Comparison of ENCODE assay signal across 14 cellular contexts in genomic region chr11:61111786-61112517, GRCh38. TPM values are rescaled to one million over a fixed set of nuclear protein-coding genes. Genes with fewer than 3 reads are reported as not detected.
A peak's percentile ranks its signal among the peaks of the same experiment; 100 is the strongest.
DNase-seq lines count a peak whose midpoint lies in the region; ATAC-seq and TF ChIP-seq lines count a peak whose summit lies in the region.
"Had no signal": no experiment of that assay in that cellular context is flagged by ENCODE, and none has a peak within 500 bp of the region (broad histone marks: within the 10 kb centered on the region; RNA-seq: fewer than 3 reads in every experiment).

No MANE protein-coding gene starts in this region.

- no peaks in the 10 kb centered on the region for H3K9me3 Mint-ChIP-seq in CD8-positive, alpha-beta T cell
- H3K9me3 Mint-ChIP-seq in activated naive CD4-positive, alpha-beta T cell treated with anti-CD3 and anti-CD28 coated beads for 36 hours: no peaks in the 10 kb centered on the region

- peak overlapping the region; percentile 87 for H3K27ac Mint-ChIP-seq in CD8-positive, alpha-beta T cell
- no peak overlapping the region for H3K27ac Mint-ChIP-seq in activated naive CD4-positive, alpha-beta T cell treated with anti-CD3 and anti-CD28 coated beads for 36 hours

- 63 to 66% (median 65%) methylated on average over 11 of the region's 11 CpGs for WGBS in spleen, 5 donors
- WGBS in right cardiac atrium: 79% methylated on average over 11 of the region's 11 CpGs

- DNase-seq in CD8-positive, alpha-beta T cell: peak in 4 of 7 experiments; percentile 48 to 70 (median 64)
- DNase-seq in activated CD4-positive, alpha-beta T cell treated with anti-CD3 and anti-CD28 coated beads for 4 hours: peak; percentile 51 to 56
- peak; percentile 91 for DNase-seq in activated naive CD4-positive, alpha-beta T cell treated with anti-CD3 and anti-CD28 coated beads for 36 hours
- DNase-seq in spleen (peak; percentile 65), NCI-H1092 (lab: John Stamatoyannopoulos, UW) (no peak), right cardiac atrium (no peak), A172 (ENCODE audit: low spot score) (no peak)
- DNase-seq: left ventricle myocardium inferior, nucleus accumbens, upper lobe of left lung had no signal

- peak overlapping the region; percentile 46 for H3K27ac ChIP-seq in CD8-positive, alpha-beta T cell (ENCODE audit: low read depth, low read length)
- peak overlapping the region in 6 of 8 donors; percentile 13 to 71 (median 50) for H3K27ac ChIP-seq in spleen
- no peak overlapping the region for H3K27ac ChIP-seq in right cardiac atrium (ENCODE audit: low read length)
- H3K27ac ChIP-seq: left ventricle myocardium inferior had no signal

- no peaks in the 10 kb centered on the region for H3K9me3 ChIP-seq in CD8-positive, alpha-beta T cell (ENCODE audit: low read length)
- no peaks in the 10 kb centered on the region for H3K9me3 ChIP-seq in spleen
- no peaks in the 10 kb centered on the region for H3K9me3 ChIP-seq in right cardiac atrium (ENCODE audit: control insufficient read depth, low read length)
- H3K9me3 ChIP-seq: left ventricle myocardium inferior, upper lobe of left lung had no signal

- H3K27me3 Mint-ChIP-seq in CD8-positive, alpha-beta T cell (ENCODE audit: low read depth): no peaks in the 10 kb centered on the region
- no peaks in the 10 kb centered on the region for H3K27me3 Mint-ChIP-seq in activated naive CD4-positive, alpha-beta T cell treated with anti-CD3 and anti-CD28 coated beads for 36 hours (ENCODE audit: low read depth)

- no peak overlapping the region for H3K4me3 ChIP-seq in CD8-positive, alpha-beta T cell (ENCODE audit: low read depth, low read length)
- no peak overlapping the region for H3K4me3 ChIP-seq in spleen
- no peak overlapping the region for H3K4me3 ChIP-seq in right cardiac atrium (ENCODE audit: low read length)
- H3K4me3 ChIP-seq: left ventricle myocardium inferior, upper lobe of left lung had no signal

- H3K4me1 ChIP-seq in CD8-positive, alpha-beta T cell (ENCODE audit: insufficient read depth, low read length): peaks cover 86% of the 10 kb centered on the region
- H3K4me1 ChIP-seq in spleen (peaks cover 0 to 47% (median 14%) of the 10 kb centered on the region in 6 donors), right cardiac atrium (ENCODE audit: control insufficient read depth, insufficient read depth, low read length) (no peaks in the 10 kb centered on the region)
- H3K4me1 ChIP-seq: left ventricle myocardium inferior had no signal

- H3K4me3 Mint-ChIP-seq in CD8-positive, alpha-beta T cell: peak overlapping the region; percentile 79
- H3K4me3 Mint-ChIP-seq in activated naive CD4-positive, alpha-beta T cell treated with anti-CD3 and anti-CD28 coated beads for 36 hours: peak overlapping the region; percentile 71

- POLR2A ChIA-PET in CD8-positive, alpha-beta T cell (lab: Charles Lee): interaction anchor here (0.6 to 3.9 kb wide), 16 partner anchors 9 to 218 kb away, joined by 3 to 19 read pairs (median 5); partner anchors contain the start of genes CD5 and VPS37C

- no peak for TF ChIP-seq CTCF in CD8-positive, alpha-beta T cell (IDR thresholded peaks at IDR 0.05)
- no peak for TF ChIP-seq CTCF in spleen (IDR thresholded peaks at IDR 0.05 in 8 of 11, conservative IDR thresholded peaks at IDR 0.05 in 3 of 11)

- peaks cover 81% of the 10 kb centered on the region for H3K36me3 Mint-ChIP-seq in CD8-positive, alpha-beta T cell
- peaks cover 79% of the 10 kb centered on the region for H3K36me3 Mint-ChIP-seq in activated naive CD4-positive, alpha-beta T cell treated with anti-CD3 and anti-CD28 coated beads for 36 hours (ENCODE audit: low read depth)

- intact Hi-C loops in CD8-positive, alpha-beta T cell (cut with DNase I, micrococcal nuclease): loop anchor here in 1 of 2 experiments (1.0 to 5.0 kb wide), 3 partner anchors 8 to 90 kb away; no protein-coding TSS in a partner anchor
- intact Hi-C loops in activated naive CD4-positive, alpha-beta T cell treated with anti-CD3 and anti-CD28 coated beads for 36 hours (cut with micrococcal nuclease): loop anchor here (1.0 to 2.0 kb wide), 6 partner anchors 9 to 140 kb away; no protein-coding TSS in a partner anchor
- intact Hi-C loops in spleen (cut with DNase I; ENCODE audit: low total_unique reads) (no loop called here), right cardiac atrium (cut with DNase I) (no loop called here)

- no peak for TF ChIP-seq POLR2A in spleen (IDR thresholded peaks at IDR 0.05)

- peaks cover 91% of the 10 kb centered on the region for H3K4me1 Mint-ChIP-seq in CD8-positive, alpha-beta T cell (ENCODE audit: low read depth)
- H3K4me1 Mint-ChIP-seq in activated naive CD4-positive, alpha-beta T cell treated with anti-CD3 and anti-CD28 coated beads for 36 hours (ENCODE audit: low read depth): peaks cover 99% of the 10 kb centered on the region

- CTCF ChIA-PET in CD8-positive, alpha-beta T cell (lab: Charles Lee): interaction anchor here (0.8 to 3.3 kb wide), 13 partner anchors 9 to 129 kb away, joined by 3 to 17 read pairs (median 4); no protein-coding TSS in a partner anchor
- CTCF ChIA-PET in activated naive CD4-positive, alpha-beta T cell treated with anti-CD3 and anti-CD28 coated beads for 36 hours (lab: Charles Lee): interaction anchor here (0.8 to 7.3 kb wide), 13 partner anchors 8 to 142 kb away, joined by 3 to 62 read pairs (median 5); no protein-coding TSS in a partner anchor

- ATAC-seq in CD8-positive, alpha-beta T cell: peak; percentile 79
- ATAC-seq in right cardiac atrium (no peak), GM18511 (IDR thresholded peaks at IDR 0.05; ENCODE audit: unreplicated experiment) (no peak)
- ATAC-seq: Panc1 had no signal

- peaks cover 44% of the 10 kb centered on the region for H3K36me3 ChIP-seq in CD8-positive, alpha-beta T cell (ENCODE audit: insufficient read depth, low read length)
- H3K36me3 ChIP-seq in spleen: peaks cover 0 to 17% (median 0%) of the 10 kb centered on the region in 6 donors
- H3K36me3 ChIP-seq: left ventricle myocardium inferior, upper lobe of left lung had no signal

- H3K27me3 ChIP-seq in CD8-positive, alpha-beta T cell (ENCODE audit: insufficient read depth, low read length): no peaks in the 10 kb centered on the region
- H3K27me3 ChIP-seq in spleen (replicated peaks in 1 of 7) (no peaks in the 10 kb centered on the region), right cardiac atrium (ENCODE audit: control insufficient read depth, insufficient read depth) (no peaks in the 10 kb centered on the region)
- H3K27me3 ChIP-seq: upper lobe of left lung had no signal

RNA-seq across cellular contexts. Expression of gene CD5, which starts 9.7 kb away (rescaled TPM):
- 100 to 1,000 TPM; 318 to 324 TPM for total RNA-seq in CD8-positive, alpha-beta T cell
- total RNA-seq in activated naive CD4-positive, alpha-beta T cell treated with anti-CD3 and anti-CD28 coated beads for 36 hours: 100 to 1,000 TPM; 228 to 232 TPM
- 10 to 100 TPM in 6 of 7 donors, 1 to 10 TPM in 1; 9.2 to 27.4 (median 18.3) TPM for total RNA-seq in spleen
- polyA plus RNA-seq in spleen: 1 to 10 TPM; 2.7 to 6.3 (median 4.9) TPM
- under 1 TPM; 0.25 to 0.72 (median 0.40) TPM for total RNA-seq in right cardiac atrium
- 0.05 TPM for polyA plus RNA-seq in right cardiac atrium
- total RNA-seq in A172 (2014; rRNA removed; shearing (Covaris generic)): not detected in 2 replicates
- total RNA-seq: G401, M059J had no signal

RNA-seq across cellular contexts. Expression of gene VPS37C, which starts 49.3 kb away (rescaled TPM):
- total RNA-seq in CD8-positive, alpha-beta T cell: 1 to 10 TPM; 2.1 to 2.2 TPM
- total RNA-seq in activated naive CD4-positive, alpha-beta T cell treated with anti-CD3 and anti-CD28 coated beads for 36 hours: 1 to 10 TPM; 8.5 to 8.9 TPM
- total RNA-seq in spleen (10 to 100 TPM; 15.7 to 32.3 (median 23.5) TPM), right cardiac atrium (10 to 100 TPM; 17.6 to 25.4 (median 19.6) TPM)
- polyA plus RNA-seq in spleen (10 to 100 TPM in 1 of 3 donors, 1 to 10 TPM in 2; 6.1 to 15.9 (median 8.9) TPM), right cardiac atrium (14.6 TPM)
- 9.1 and 9.7 TPM in 2 replicates for total RNA-seq in A172 (2014; rRNA removed; shearing (Covaris generic))

Comparison
In these comparisons a context has a peak if more than half of its experiments do, and no peak if none do; other contexts are left out.
1. DNase-seq: peak in CD8-positive, alpha-beta T cell (4 of 7), activated CD4-positive, alpha-beta T cell treated with anti-CD3 and anti-CD28 coated beads for 4 hours (2 of 2), activated naive CD4-positive, alpha-beta T cell treated with anti-CD3 and anti-CD28 coated beads for 36 hours (single experiment) and spleen (single experiment); none in NCI-H1092 (single experiment), right cardiac atrium (0 of 3) and A172 (single experiment).
2. RNA of gene CD5, which starts 9.7 kb away (total RNA-seq): 318 to 324 TPM in CD8-positive, alpha-beta T cell and 228 to 232 TPM in activated naive CD4-positive, alpha-beta T cell treated with anti-CD3 and anti-CD28 coated beads for 36 hours; 9.2 to 27.4 TPM in spleen, 0.25 to 0.72 TPM in right cardiac atrium and not detected in A172; every median in the first group is over 4 times any median in the second.